In the genomic region with DNA sequence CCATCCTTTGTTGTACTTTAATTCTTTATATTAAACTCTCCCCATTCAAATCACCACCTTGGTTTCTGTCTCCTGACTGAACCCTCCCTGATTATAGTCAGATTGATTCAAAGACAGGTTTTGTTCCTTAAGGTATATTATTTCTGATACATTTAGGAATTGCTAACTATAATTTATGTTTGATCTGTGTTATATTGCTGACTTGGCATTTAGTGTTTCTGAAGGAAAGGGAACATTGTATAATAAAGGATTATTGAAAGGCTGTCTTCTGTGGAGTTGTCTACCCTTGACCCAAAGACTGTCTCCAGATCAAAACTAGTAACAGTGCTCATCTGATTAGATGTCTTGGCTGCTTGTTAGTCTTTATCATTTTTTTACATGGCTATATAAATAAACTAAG, we compare ENCODE assay signal across 1 cellular context.
A peak's percentile ranks its signal among the peaks of the same experiment; 100 is the strongest.
TF ChIP-seq lines count a peak whose summit lies in the region.

No MANE protein-coding gene starts in this region.

TF ChIP-seq in K562, 482 proteins besides CTCF, POLR2A, EP300 and RAD21:
- no peak for TF ChIP-seq NR1H2 (CRISPR knock-in tag; IDR thresholded peaks at IDR 0.05)
- TF ChIP-seq ZNF57 (CRISPR knock-in tag; IDR thresholded peaks at IDR 0.05): no peak
- no peak for TF ChIP-seq CBFB (CRISPR knock-in tag; IDR thresholded peaks at IDR 0.05)
- TF ChIP-seq, protein P1, sequence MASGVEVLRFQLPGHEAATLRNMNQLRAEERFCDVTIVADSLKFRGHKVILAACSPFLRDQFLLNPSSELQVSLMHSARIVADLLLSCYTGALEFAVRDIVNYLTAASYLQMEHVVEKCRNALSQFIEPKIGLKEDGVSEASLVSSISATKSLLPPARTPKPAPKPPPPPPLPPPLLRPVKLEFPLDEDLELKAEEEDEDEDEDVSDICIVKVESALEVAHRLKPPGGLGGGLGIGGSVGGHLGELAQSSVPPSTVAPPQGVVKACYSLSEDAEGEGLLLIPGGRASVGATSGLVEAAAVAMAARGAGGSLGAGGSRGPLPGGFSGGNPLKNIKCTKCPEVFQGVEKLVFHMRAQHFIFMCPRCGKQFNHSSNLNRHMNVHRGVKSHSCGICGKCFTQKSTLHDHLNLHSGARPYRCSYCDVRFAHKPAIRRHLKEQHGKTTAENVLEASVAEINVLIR (CRISPR knock-in tag; IDR thresholded peaks at IDR 0.05): no peak
- TF ChIP-seq MTA3 (IDR thresholded peaks at IDR 0.05; ENCODE audit: borderline replicate concordance): no peak
- peak; percentile 99 for TF ChIP-seq ZNF316 (IDR thresholded peaks at IDR 0.05)
- peak; percentile 97 for TF ChIP-seq MAFG (tag; conservative IDR thresholded peaks at IDR 0.05)
- 0 out of 2 replicates have a peak, but pooled peaks have one; percentile 27 for TF ChIP-seq RBFOX2 (IDR thresholded peaks at IDR 0.05; ENCODE audit: low read depth, low read length)
- TF ChIP-seq MAFK (IDR thresholded peaks at IDR 0.05; ENCODE audit: low read length): peak; percentile 99
- peak; percentile 96 for TF ChIP-seq C11orf30 (IDR thresholded peaks at IDR 0.05; ENCODE audit: low read depth)
- TF ChIP-seq NELFE (IDR thresholded peaks at IDR 0.05; ENCODE audit: insufficient read depth, insufficient read length): no peak
- no peak for TF ChIP-seq MTA2 (IDR thresholded peaks at IDR 0.05; ENCODE audit: low read depth)
- peak; percentile 99 for TF ChIP-seq MAFF (IDR thresholded peaks at IDR 0.05; ENCODE audit: low read length)
